1 cellular context compared by ENCODE assay signal in genomic region chr13:77026255-77026782, GRCh38.
TF ChIP-seq lines count a peak whose summit lies in the region.

No MANE protein-coding gene starts in this region.

TF ChIP-seq in WTC11, 78 proteins besides CTCF, POLR2A, EP300 and RAD21 (continued from another document):
- no peak for TF ChIP-seq ZNF121 (CRISPR knock-in tag; IDR thresholded peaks at IDR 0.05)
- no peak for TF ChIP-seq EMX1 (CRISPR knock-in tag; IDR thresholded peaks at IDR 0.05)
- TF ChIP-seq MAX (CRISPR knock-in tag; IDR thresholded peaks at IDR 0.05) = peak; percentile 51; the same call in 1 of the 2 replicates
- no peak for TF ChIP-seq SMAD4 (CRISPR knock-in tag; IDR thresholded peaks at IDR 0.05)
TF ChIP-seq in WTC11: peak in this region for 6.
